In the genomic region with DNA sequence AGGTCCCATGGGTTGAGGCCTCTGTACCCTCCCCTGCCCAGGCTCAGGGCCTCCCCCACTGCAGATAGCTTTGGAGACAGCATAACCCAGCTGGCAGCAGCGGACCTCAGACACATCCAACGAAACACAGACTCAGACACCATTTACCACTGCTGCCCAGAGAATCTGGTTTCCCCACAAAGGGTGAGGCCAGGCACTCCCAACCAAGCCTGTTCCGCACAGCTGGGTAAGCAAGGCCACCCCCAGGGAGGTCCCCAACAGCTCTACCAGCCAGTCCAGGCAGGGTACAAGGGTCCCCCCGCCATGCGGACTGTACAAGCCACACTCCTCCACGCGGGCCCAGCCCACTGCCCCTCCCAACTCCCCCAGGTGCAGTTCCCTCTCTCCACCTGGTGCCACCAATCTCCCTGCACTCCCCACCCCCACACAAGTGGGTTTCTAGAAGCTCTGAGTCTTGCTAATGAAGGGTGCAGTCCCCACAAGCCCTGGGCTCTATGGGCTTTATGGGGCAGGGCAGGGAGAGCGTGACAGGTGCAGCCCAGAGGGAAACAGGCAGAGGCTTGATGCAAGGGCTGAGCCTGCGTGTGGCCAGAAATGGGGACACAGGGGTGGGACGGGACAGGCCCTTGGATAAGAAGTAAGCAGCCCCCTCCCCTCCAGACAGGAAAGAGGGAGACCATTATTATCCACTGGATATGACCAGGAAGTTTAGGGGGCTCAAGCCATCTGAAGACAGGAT, we compare ENCODE assay signal across 1 cellular context.
TF ChIP-seq lines count a peak whose summit lies in the region.

No MANE protein-coding gene starts in this region.

TF ChIP-seq in GM23338, 12 proteins besides CTCF, POLR2A, EP300 and RAD21 (continued from another document):
- TF ChIP-seq ZNF462 (CRISPR knock-in tag; IDR thresholded peaks at IDR 0.05) = no peak
- TF ChIP-seq ZNF331 (CRISPR knock-in tag; IDR thresholded peaks at IDR 0.05; ENCODE audit: low read depth) = no peak
- TF ChIP-seq POLR2AphosphoS5 (IDR thresholded peaks at IDR 0.05; ENCODE audit: low read depth) = no peak
